In the genomic region with DNA sequence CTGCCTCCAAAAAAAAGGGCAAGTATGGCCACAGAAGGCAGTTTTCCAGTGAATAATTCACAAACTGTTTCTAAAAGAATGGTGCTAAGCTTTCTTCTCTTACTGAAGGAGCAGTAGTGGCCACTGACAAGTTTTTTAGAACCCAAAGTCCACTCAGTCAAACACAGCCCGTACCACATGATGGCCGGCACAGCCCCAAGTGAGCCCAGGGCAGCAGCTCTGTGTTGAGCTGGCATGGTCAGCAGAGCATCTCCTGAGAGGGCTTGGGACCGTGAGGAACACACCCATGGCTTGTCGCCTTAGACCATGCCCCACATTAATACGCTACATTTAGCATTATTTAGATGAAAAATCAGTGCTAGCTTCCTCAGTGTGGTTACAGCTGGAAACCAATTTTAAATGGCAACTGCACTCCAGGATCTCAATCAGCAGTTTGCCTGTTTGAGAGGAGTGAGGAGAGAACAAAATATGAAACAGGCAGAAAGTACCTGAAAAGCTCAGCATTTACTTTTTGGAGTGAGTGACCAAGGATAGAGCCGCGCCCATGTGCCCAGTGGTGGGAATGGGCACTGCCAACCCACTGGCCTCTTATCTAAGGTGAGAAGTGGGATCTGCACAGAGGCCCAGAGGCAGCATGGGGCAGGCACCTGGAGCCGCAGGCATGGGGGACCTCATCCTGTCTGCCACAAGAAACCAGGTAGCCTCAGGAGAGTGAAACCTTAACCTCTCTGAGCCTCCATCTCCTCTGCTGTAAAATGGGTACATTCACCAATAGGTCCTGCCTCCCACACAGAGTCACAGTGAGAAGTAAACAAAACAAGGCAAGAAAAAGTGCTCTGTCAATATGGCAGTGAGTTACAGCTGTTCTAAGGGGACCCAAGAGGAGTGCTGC, we compare ENCODE assay signal across 25 cellular contexts. TPM values are rescaled to one million over a fixed set of nuclear protein-coding genes. Genes with fewer than 3 reads are reported as not detected.
A peak's percentile ranks its signal among the peaks of the same experiment; 100 is the strongest.
DNase-seq lines count a peak whose midpoint lies in the region; TF ChIP-seq lines count a peak whose summit lies in the region.
"Had no signal": no experiment of that assay in that cellular context is flagged by ENCODE, and none has a peak within 500 bp of the region (broad histone marks: within the 10 kb centered on the region; RNA-seq: fewer than 3 reads in every experiment).

No MANE protein-coding gene starts in this region.

- TF ChIP-seq POLR2A in breast epithelium (IDR thresholded peaks at IDR 0.05): no peak

- intact Hi-C loops in MCF 10A (cut with micrococcal nuclease) (loop anchor here (2.0 kb wide), 1 partner anchor 55 kb away; no protein-coding TSS in a partner anchor), breast epithelium (cut with DNase I; ENCODE audit: low total_unique reads) (no loop called here)

- H3K27ac Mint-ChIP-seq in MCF 10A (ENCODE audit: low read depth, unreplicated experiment): peak overlapping the region; percentile 49
- no peak overlapping the region for H3K27ac Mint-ChIP-seq in activated CD4-positive, alpha-beta memory T cell treated with anti-CD3 and anti-CD28 coated beads, Interleukin-2, amount 10 ng/mL, durations not matched to agents 7 days and 5 days
- H3K27ac Mint-ChIP-seq: activated naive CD8-positive, alpha-beta T cell treated with anti-CD3 and anti-CD28 coated beads, Interleukin-2, amount 50 U/mL, for 24 hours; HFFc6; T-helper 1 cell treated with Interleukin-12 subunit alpha and Interleukin-12 subunit beta and Interleukin-4 antibody, amounts not matched to agents 30 μg/mL and 1 μg/mL, for 36 hours had no signal

- DNase-seq in MCF 10A (ENCODE audit: unreplicated experiment) (no peak), breast epithelium (ENCODE audit: low spot score in 2 of 2) (no peak), substantia nigra (lab: John Stamatoyannopoulos, UW) (peak in 3 of 49 donors; percentile 28 to 64 (median 33)), activated gamma-delta T cell treated with Interleukin-2 at 50 U/mL for 16 hours (no peak), BE2C (no peak)
- no peak for DNase-seq in activated CD4-positive, alpha-beta memory T cell treated with anti-CD3 and anti-CD28 coated beads, Interleukin-2, amount 10 ng/mL, durations not matched to agents 7 days and 5 days
- DNase-seq: activated CD8-positive, alpha-beta memory T cell treated with anti-CD3 and anti-CD28 coated beads, Interleukin-2, amount 50 U/mL, for 48 hours; activated effector memory CD4-positive, alpha-beta T cell treated with anti-CD3 and anti-CD28 coated beads, Interleukin-2, amount 50 U/mL, for 16 hours; activated naive CD8-positive, alpha-beta T cell treated with anti-CD3 and anti-CD28 coated beads, Interleukin-2, amount 50 U/mL, for 24 hours; brain microvascular endothelial cell; Calu3; cortex of kidney; foreskin keratinocyte; HFFc6; hippocampal formation; NCI-H1694 treated with DMSO at 0.1 percent for 48 hours; NCI-H774; SJCRH30; stimulated activated CD4-positive, alpha-beta T cell treated with anti-CD3 and anti-CD28 coated beads, Interleukin-4, amount 100 ng/mL, for 24 hours had no signal

- peaks cover 11 to 19% of the 10 kb centered on the region in 2 donors for H3K4me1 ChIP-seq in breast epithelium
- peaks cover 33% of the 10 kb centered on the region for H3K4me1 ChIP-seq in BE2C

- H3K9me3 Mint-ChIP-seq in MCF 10A (ENCODE audit: unreplicated experiment): no peaks in the 10 kb centered on the region
- H3K9me3 Mint-ChIP-seq in activated CD4-positive, alpha-beta memory T cell treated with anti-CD3 and anti-CD28 coated beads, Interleukin-2, amount 10 ng/mL, durations not matched to agents 7 days and 5 days: no peaks in the 10 kb centered on the region
- H3K9me3 Mint-ChIP-seq: activated naive CD8-positive, alpha-beta T cell treated with anti-CD3 and anti-CD28 coated beads, Interleukin-2, amount 50 U/mL, for 24 hours; HFFc6; stimulated activated naive CD8-positive, alpha-beta T cell treated with anti-CD3 and anti-CD28 coated beads, Interleukin-15, Interleukin-2, amounts not matched to agents 100 ng/mL and 50 ng/mL, for 24 hours; T-helper 1 cell treated with Interleukin-12 subunit alpha and Interleukin-12 subunit beta and Interleukin-4 antibody, amounts not matched to agents 30 μg/mL and 1 μg/mL, for 36 hours; type B pancreatic cell had no signal

- H3K9me3 ChIP-seq in breast epithelium (no peaks in the 10 kb centered on the region), BE2C (no peaks in the 10 kb centered on the region)
- H3K9me3 ChIP-seq: SJCRH30 had no signal

- no peak for TF ChIP-seq CTCF in MCF 10A (IDR thresholded peaks at IDR 0.05; ENCODE audit: unreplicated experiment)
- no peak for TF ChIP-seq CTCF in breast epithelium (IDR thresholded peaks at IDR 0.05)
- no peak for TF ChIP-seq CTCF in BE2C (IDR thresholded peaks at IDR 0.05; ENCODE audit: low read depth, low read length)

- peaks cover 42% of the 10 kb centered on the region for H3K4me1 Mint-ChIP-seq in MCF 10A (ENCODE audit: insufficient read depth, unreplicated experiment)
- H3K4me1 Mint-ChIP-seq in activated CD4-positive, alpha-beta memory T cell treated with anti-CD3 and anti-CD28 coated beads, Interleukin-2, amount 10 ng/mL, durations not matched to agents 7 days and 5 days: peaks cover 19% of the 10 kb centered on the region

- no peak overlapping the region for H3K4me3 Mint-ChIP-seq in MCF 10A (ENCODE audit: unreplicated experiment)
- H3K4me3 Mint-ChIP-seq in activated CD4-positive, alpha-beta memory T cell treated with anti-CD3 and anti-CD28 coated beads, Interleukin-2, amount 10 ng/mL, durations not matched to agents 7 days and 5 days: no peak overlapping the region
- H3K4me3 Mint-ChIP-seq: activated naive CD8-positive, alpha-beta T cell treated with anti-CD3 and anti-CD28 coated beads, Interleukin-2, amount 50 U/mL, for 24 hours; HFFc6; stimulated activated naive CD8-positive, alpha-beta T cell treated with anti-CD3 and anti-CD28 coated beads, Interleukin-15, Interleukin-2, amounts not matched to agents 100 ng/mL and 50 ng/mL, for 24 hours; T-helper 1 cell treated with Interleukin-12 subunit alpha and Interleukin-12 subunit beta and Interleukin-4 antibody, amounts not matched to agents 30 μg/mL and 1 μg/mL, for 36 hours; type B pancreatic cell had no signal

- H3K4me3 ChIP-seq in breast epithelium: no peak overlapping the region
- H3K4me3 ChIP-seq in BE2C (ENCODE audit: low read depth, low read length): no peak overlapping the region
- H3K4me3 ChIP-seq: SJCRH30 had no signal

- no peaks in the 10 kb centered on the region for H3K27me3 Mint-ChIP-seq in MCF 10A (ENCODE audit: insufficient read depth, unreplicated experiment)
- no peaks in the 10 kb centered on the region for H3K27me3 Mint-ChIP-seq in activated CD4-positive, alpha-beta memory T cell treated with anti-CD3 and anti-CD28 coated beads, Interleukin-2, amount 10 ng/mL, durations not matched to agents 7 days and 5 days
- H3K27me3 Mint-ChIP-seq: activated naive CD8-positive, alpha-beta T cell treated with anti-CD3 and anti-CD28 coated beads, Interleukin-2, amount 50 U/mL, for 24 hours; stimulated activated naive CD8-positive, alpha-beta T cell treated with anti-CD3 and anti-CD28 coated beads, Interleukin-15, Interleukin-2, amounts not matched to agents 100 ng/mL and 50 ng/mL, for 24 hours; type B pancreatic cell had no signal

- H3K36me3 ChIP-seq in breast epithelium: peaks cover 9% of the 10 kb centered on the region
- H3K36me3 ChIP-seq in BE2C: peaks cover 57% of the 10 kb centered on the region

- CTCF ChIA-PET in MCF 10A (lab: Yijun Ruan, JAX): interaction anchor here (0.5 to 1.7 kb wide), 4 partner anchors 16 to 508 kb away, joined by 3 to 6 read pairs (median 4); partner anchors contain the start of gene PSAP
- CTCF ChIA-PET in activated CD4-positive, alpha-beta memory T cell treated with anti-CD3 and anti-CD28 coated beads, Interleukin-2, amount 10 ng/mL, durations not matched to agents 7 days and 5 days (lab: Charles Lee): no interaction called here

- POLR2A ChIA-PET in MCF 10A (lab: Yijun Ruan, JAX): interaction anchor here (0.7 to 1.2 kb wide), 2 partner anchors 18 to 38 kb away, joined by 3 to 4 read pairs; partner anchors contain the start of gene PSAP
- POLR2A ChIA-PET in activated CD4-positive, alpha-beta memory T cell treated with anti-CD3 and anti-CD28 coated beads, Interleukin-2, amount 10 ng/mL, durations not matched to agents 7 days and 5 days (lab: Charles Lee): interaction anchor here (0.9 kb wide), 1 partner anchor 39 kb away, joined by 3 read pairs; no protein-coding TSS in a partner anchor

- no TSS peak for BruUV-seq in MCF 10A (replicated peaks; lab: Mats Ljungman, UMichigan)

- peaks cover 60% of the 10 kb centered on the region for H3K36me3 Mint-ChIP-seq in MCF 10A (ENCODE audit: insufficient read depth, unreplicated experiment)
- H3K36me3 Mint-ChIP-seq in activated CD4-positive, alpha-beta memory T cell treated with anti-CD3 and anti-CD28 coated beads, Interleukin-2, amount 10 ng/mL, durations not matched to agents 7 days and 5 days (ENCODE audit: low read depth): peaks cover 30% of the 10 kb centered on the region

- H3K27me3 ChIP-seq in breast epithelium (no peaks in the 10 kb centered on the region), layer of hippocampus (ENCODE audit: control insufficient read depth, insufficient read depth, low read length) (no peaks in the 10 kb centered on the region), BE2C (no peaks in the 10 kb centered on the region)
- H3K27me3 ChIP-seq: brain microvascular endothelial cell, foreskin keratinocyte, SJCRH30 had no signal

- H3K27ac ChIP-seq in breast epithelium (no peak overlapping the region), angular gyrus (ENCODE audit: low read depth, low read length) (peak overlapping the region; percentile 41), layer of hippocampus (ENCODE audit: low read depth, low read length) (peak overlapping the region; percentile 5), substantia nigra (ENCODE audit: low read depth, low read length, poor library complexity, severe bottlenecking) (peak overlapping the region; percentile 54)
- H3K27ac ChIP-seq: brain microvascular endothelial cell, foreskin keratinocyte, KMS-11, SJCRH30 had no signal

RNA-seq across cellular contexts. Expression of gene PSAP, which starts 17.4 kb away (rescaled TPM):
- total RNA-seq in MCF 10A (2022) (506 and 692 TPM in 2 replicates), breast epithelium (1,000 to 10,000 TPM in 1 of 3 donors, 100 to 1,000 TPM in 2; 623 to 1,873 (median 945) TPM)
- polyA plus RNA-seq in BE2C (2012; ENCODE audit: insufficient read depth, insufficient read length, low read depth): 1,064 TPM
- total RNA-seq in activated CD4-positive, alpha-beta memory T cell treated with anti-CD3 and anti-CD28 coated beads, Interleukin-2, amount 10 ng/mL, durations not matched to agents 7 days and 5 days: 100 to 1,000 TPM; 176 to 178 TPM

Comparison
In these comparisons a context has a peak if more than half of its experiments do, and no peak if none do; other contexts are left out.
1. H3K27ac ChIP-seq: peak in angular gyrus (single experiment), layer of hippocampus (single experiment) and substantia nigra (single experiment); none in breast epithelium (0 of 2).